1 cellular context compared by ENCODE assay signal in the genomic region with DNA sequence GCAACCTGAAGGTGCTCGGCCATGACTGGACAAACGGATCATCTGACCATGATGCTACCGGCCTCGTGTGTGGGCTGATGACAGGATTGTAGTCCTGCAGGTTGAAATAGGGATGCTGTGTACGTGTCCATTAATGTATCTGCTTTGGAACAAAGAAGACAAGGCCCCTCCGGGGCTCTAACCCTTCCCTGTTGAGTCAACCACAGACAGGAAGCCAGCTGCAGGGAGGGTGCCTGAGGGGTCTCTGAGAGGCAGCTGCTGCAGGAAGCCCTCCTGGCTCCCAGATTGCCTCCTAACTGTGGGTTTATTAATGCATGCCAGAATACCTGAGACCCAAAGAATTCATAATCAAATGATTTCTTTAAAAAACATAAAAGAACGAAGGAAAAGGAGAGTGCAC.
TF ChIP-seq lines count a peak whose summit lies in the region.

No MANE protein-coding gene starts in this region.

TF ChIP-seq in SK-N-SH, 30 proteins besides CTCF, POLR2A, EP300 and RAD21 (continued from another document):
- TF ChIP-seq, protein P1, sequence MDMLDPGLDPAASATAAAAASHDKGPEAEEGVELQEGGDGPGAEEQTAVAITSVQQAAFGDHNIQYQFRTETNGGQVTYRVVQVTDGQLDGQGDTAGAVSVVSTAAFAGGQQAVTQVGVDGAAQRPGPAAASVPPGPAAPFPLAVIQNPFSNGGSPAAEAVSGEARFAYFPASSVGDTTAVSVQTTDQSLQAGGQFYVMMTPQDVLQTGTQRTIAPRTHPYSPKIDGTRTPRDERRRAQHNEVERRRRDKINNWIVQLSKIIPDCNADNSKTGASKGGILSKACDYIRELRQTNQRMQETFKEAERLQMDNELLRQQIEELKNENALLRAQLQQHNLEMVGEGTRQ (IDR thresholded peaks at IDR 0.05; ENCODE audit: borderline replicate concordance, low read depth, low read length) = no peak
- no peak for TF ChIP-seq MEF2A (IDR thresholded peaks at IDR 0.05; ENCODE audit: borderline replicate concordance, low read depth)
- no peak for TF ChIP-seq MXI1 (IDR thresholded peaks at IDR 0.05; ENCODE audit: low read depth, low read length)
- TF ChIP-seq, protein P2, sequence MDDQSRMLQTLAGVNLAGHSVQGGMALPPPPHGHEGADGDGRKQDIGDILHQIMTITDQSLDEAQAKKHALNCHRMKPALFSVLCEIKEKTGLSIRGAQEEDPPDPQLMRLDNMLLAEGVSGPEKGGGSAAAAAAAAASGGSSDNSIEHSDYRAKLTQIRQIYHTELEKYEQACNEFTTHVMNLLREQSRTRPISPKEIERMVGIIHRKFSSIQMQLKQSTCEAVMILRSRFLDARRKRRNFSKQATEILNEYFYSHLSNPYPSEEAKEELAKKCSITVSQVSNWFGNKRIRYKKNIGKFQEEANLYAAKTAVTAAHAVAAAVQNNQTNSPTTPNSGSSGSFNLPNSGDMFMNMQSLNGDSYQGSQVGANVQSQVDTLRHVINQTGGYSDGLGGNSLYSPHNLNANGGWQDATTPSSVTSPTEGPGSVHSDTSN (IDR thresholded peaks at IDR 0.05) = no peak
- TF ChIP-seq, protein P3, sequence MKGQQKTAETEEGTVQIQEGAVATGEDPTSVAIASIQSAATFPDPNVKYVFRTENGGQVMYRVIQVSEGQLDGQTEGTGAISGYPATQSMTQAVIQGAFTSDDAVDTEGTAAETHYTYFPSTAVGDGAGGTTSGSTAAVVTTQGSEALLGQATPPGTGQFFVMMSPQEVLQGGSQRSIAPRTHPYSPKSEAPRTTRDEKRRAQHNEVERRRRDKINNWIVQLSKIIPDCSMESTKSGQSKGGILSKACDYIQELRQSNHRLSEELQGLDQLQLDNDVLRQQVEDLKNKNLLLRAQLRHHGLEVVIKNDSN (IDR thresholded peaks at IDR 0.05; ENCODE audit: borderline replicate concordance, low read depth) = no peak
- TF ChIP-seq, protein P4, sequence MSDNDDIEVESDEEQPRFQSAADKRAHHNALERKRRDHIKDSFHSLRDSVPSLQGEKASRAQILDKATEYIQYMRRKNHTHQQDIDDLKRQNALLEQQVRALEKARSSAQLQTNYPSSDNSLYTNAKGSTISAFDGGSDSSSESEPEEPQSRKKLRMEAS (IDR thresholded peaks at IDR 0.05; ENCODE audit: low read depth) = no peak
- TF ChIP-seq TCF12 (IDR thresholded peaks at IDR 0.05) = no peak
- no peak for TF ChIP-seq RFX5 (IDR thresholded peaks at IDR 0.05; ENCODE audit: low read length)
